In genomic region chr3:59040902-59041301, GRCh38 we compare ENCODE assay signal across 14 cellular contexts.
"Had no signal": no experiment of that assay in that cellular context is flagged by ENCODE, and none has a peak within 500 bp of the region (broad histone marks: within the 10 kb centered on the region; RNA-seq: fewer than 3 reads in every experiment).

No MANE protein-coding gene starts in this region.

- H3K36me3 ChIP-seq: pancreas, thyroid gland had no signal

- DNase-seq: activated CD4-positive, alpha-beta T cell treated with anti-CD3 and anti-CD28 coated beads, Interleukin-2, amount 50 U/mL, for 4 hours; activated CD4-positive, CD25-positive, alpha-beta regulatory T cell treated with anti-CD3 and anti-CD28 coated beads, Interleukin-2, amount 50 U/mL, for 72 hours; activated naive CD4-positive, alpha-beta T cell treated with anti-CD3 and anti-CD28 coated beads for 36 hours; activated T-cell treated with anti-CD3 and anti-CD28 coated beads for 4 hours; dermis blood vessel endothelial cell; endodermal cell; midbrain; pancreas; stimulated activated CD4-positive, alpha-beta T cell treated with anti-CD3 and anti-CD28 coated beads, Interleukin-12 subunit alpha, Interleukin-12 subunit beta, amount 100 ng/mL, for 4 hours; stimulated activated CD4-positive, alpha-beta T cell treated with anti-CD3 and anti-CD28 coated beads, Interleukin-2, amount 100 ng/mL, for 24 hours; T-helper 1 cell; T1000; thyroid gland had no signal

- H3K4me3 ChIP-seq: lung, pancreas, thyroid gland had no signal

- H3K27ac ChIP-seq: pancreas, thyroid gland had no signal

- H3K4me1 ChIP-seq: pancreas, thyroid gland had no signal

- H3K9me3 ChIP-seq: pancreas, thyroid gland had no signal

- H3K27me3 ChIP-seq: pancreas, thyroid gland had no signal
